ENCODE assay signal across 19 cellular contexts in genomic region chr10:107054469-107055156, GRCh38.
"Had no signal": no experiment of that assay in that cellular context is flagged by ENCODE, and none has a peak within 500 bp of the region (broad histone marks: within the 10 kb centered on the region; RNA-seq: fewer than 3 reads in every experiment).

No MANE protein-coding gene starts in this region.

- H3K27ac ChIP-seq: foreskin keratinocyte, testis had no signal

- H3K4me1 ChIP-seq: foreskin keratinocyte, testis had no signal

- H3K27me3 ChIP-seq: foreskin keratinocyte, testis had no signal

- H3K4me3 ChIP-seq: testis had no signal

- H3K9me3 ChIP-seq: testis had no signal

- DNase-seq: activated CD4-positive, alpha-beta memory T cell treated with anti-CD3 and anti-CD28 coated beads for 36 hours; activated CD4-positive, alpha-beta T cell treated with anti-CD3 and anti-CD28 coated beads for 4 hours; activated CD4-positive, CD25-positive, alpha-beta regulatory T cell; activated naive CD4-positive, alpha-beta T cell treated with anti-CD3 and anti-CD28 coated beads for 36 hours; activated T-cell treated with anti-CD3 and anti-CD28 coated beads, Interleukin-2, amount 50 U/mL, for 48 hours; caudate nucleus; dermis blood vessel endothelial cell; effector CD8-positive, alpha-beta T cell; foreskin keratinocyte; kidney glomerular epithelial cell; nucleus accumbens; posterior cingulate gyrus; retina; stimulated activated CD4-positive, alpha-beta T cell treated with anti-CD3 and anti-CD28 coated beads, Interleukin-2, amount 100 ng/mL, for 48 hours; stimulated activated CD8-positive, alpha-beta memory T cell treated with anti-CD3 and anti-CD28 coated beads, Interleukin-4, amount 100 ng/mL, for 48 hours; stimulated activated naive B cell treated with anti-CD40 and anti-IgM and Interleukin-4, amounts not matched to agents 10 μg/mL and 1 μg/mL and 100 μg/mL, for 72 hours; SW 1271; T-helper 17 cell; testis had no signal

- ATAC-seq: foreskin keratinocyte; stimulated activated naive B cell treated with anti-CD40 and anti-IgM and Interleukin-4, amounts not matched to agents 10 μg/mL and 1 μg/mL and 100 μg/mL, for 72 hours; T-helper 17 cell had no signal
